ENCODE assay signal across 34 cellular contexts in the genomic region with DNA sequence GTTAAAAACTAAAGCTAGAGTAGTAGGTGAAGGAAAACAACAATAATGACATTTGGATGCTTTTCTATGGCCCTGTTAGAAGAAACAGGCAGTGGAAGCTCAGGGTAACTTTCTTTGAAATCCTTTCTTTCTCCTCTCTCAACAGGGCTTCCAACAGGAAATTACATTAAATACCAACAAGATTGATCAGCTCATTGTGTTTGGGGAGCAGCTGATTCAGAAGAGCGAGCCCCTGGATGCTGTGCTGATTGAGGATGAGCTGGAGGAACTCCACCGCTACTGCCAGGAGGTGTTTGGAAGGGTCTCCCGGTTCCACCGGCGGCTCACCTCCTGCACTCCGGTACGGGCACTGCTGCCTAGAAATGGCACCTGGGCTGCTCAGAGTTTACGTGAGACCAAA.
DNase-seq lines count a peak whose midpoint lies in the region; ATAC-seq, FAIRE-seq and TF ChIP-seq lines count a peak whose summit lies in the region.
"Had no signal": no experiment of that assay in that cellular context is flagged by ENCODE, and none has a peak within 500 bp of the region (broad histone marks: within the 10 kb centered on the region; RNA-seq: fewer than 3 reads in every experiment).

No MANE protein-coding gene starts in this region.

- H3K79me2 ChIP-seq in astrocyte (ENCODE audit: insufficient read depth, low read length) (no peaks in the 10 kb centered on the region), smooth muscle cell (ENCODE audit: low read depth) (no peaks in the 10 kb centered on the region)

- H2AFZ ChIP-seq in astrocyte (ENCODE audit: low read depth, low read length), result no peak overlapping the region
- H2AFZ ChIP-seq in smooth muscle cell (ENCODE audit: low read depth), result no peak overlapping the region

- no peak overlapping the region for H3K27ac ChIP-seq in astrocyte (ENCODE audit: low read depth, low read length)
- H3K27ac ChIP-seq in smooth muscle cell (ENCODE audit: low read depth), result peak overlapping the region; percentile 85
- H3K27ac ChIP-seq: breast epithelium, colonic mucosa, KMS-11, transverse colon had no signal

- H3K4me2 ChIP-seq in astrocyte (ENCODE audit: low read length) (no peak overlapping the region), smooth muscle cell (no peak overlapping the region)
- H3K4me2 ChIP-seq: KMS-11 had no signal

- H3K4me3 ChIP-seq in astrocyte (ENCODE audit: insufficient read depth, low read depth, low read length) (no peak overlapping the region), smooth muscle cell (no peak overlapping the region)
- H3K4me3 ChIP-seq: breast epithelium, colonic mucosa, mucosa of descending colon, pancreas, transverse colon had no signal

- peaks cover 4% of the 10 kb centered on the region for H3K27me3 Mint-ChIP-seq in astrocyte (ENCODE audit: low read depth, unreplicated experiment)
- H3K27me3 Mint-ChIP-seq: activated CD4-positive, alpha-beta memory T cell treated with anti-CD3 and anti-CD28 coated beads, Interleukin-2, amount 10 ng/mL, durations not matched to agents 7 days and 5 days; activated naive CD4-positive, alpha-beta T cell treated with anti-CD3 and anti-CD28 coated beads, Interleukin-2, amount 10 ng/mL, durations not matched to agents 7 days and 5 days; CD8-positive, alpha-beta memory T cell; natural killer cell treated with Interleukin-12 subunit alpha and Interleukin-12 subunit beta and Interleukin-15 and Interleukin-18, amount 100 ng/mL, for 72 hours had no signal

- H4K20me1 ChIP-seq in astrocyte (ENCODE audit: insufficient read depth, low read length) (no peaks in the 10 kb centered on the region), smooth muscle cell (ENCODE audit: low read depth) (no peaks in the 10 kb centered on the region)

- no peaks in the 10 kb centered on the region for H3K27me3 ChIP-seq in astrocyte (ENCODE audit: insufficient read depth, low read length)
- no peaks in the 10 kb centered on the region for H3K27me3 ChIP-seq in smooth muscle cell (ENCODE audit: low read depth)
- H3K27me3 ChIP-seq: BE2C, breast epithelium, colonic mucosa, pancreas, transverse colon had no signal

- peaks cover 28% of the 10 kb centered on the region for H3K4me1 Mint-ChIP-seq in astrocyte (ENCODE audit: low read depth, unreplicated experiment)
- H3K4me1 Mint-ChIP-seq: CD8-positive, alpha-beta memory T cell had no signal

- TF ChIP-seq CTCF in astrocyte (IDR thresholded peaks at IDR 0.05; ENCODE audit: insufficient read depth, low read depth, low read length), result no peak
- no peak for TF ChIP-seq CTCF in smooth muscle cell (IDR thresholded peaks at IDR 0.05; ENCODE audit: borderline replicate concordance, insufficient read depth, poor library complexity, severe bottlenecking)

- 97% methylated on average over 8 of the region's 8 CpGs for WGBS in smooth muscle cell (ENCODE audit: low lambda C conversion rate)

- DNase-seq in HCEC 1CT (peak; percentile 17), astrocyte (ENCODE audit: low read depth) (no peak), left lobe of liver (ENCODE audit: low spot score) (peak; percentile 12), smooth muscle cell (lab: John Stamatoyannopoulos, UW; ENCODE audit: unreplicated experiment) (no peak), occipital lobe (lab: John Stamatoyannopoulos, UW) (no peak), HT-29 (ENCODE audit: low spot score) (no peak)
- no peak for DNase-seq in activated CD8-positive, alpha-beta memory T cell treated with anti-CD3 and anti-CD28 coated beads, Interleukin-2, amount 50 U/mL, for 4 hours
- DNase-seq in activated CD4-positive, alpha-beta T cell treated with anti-CD3 and anti-CD28 coated beads for 1 hour, result no peak
- DNase-seq: ACHN; activated CD4-positive, alpha-beta memory T cell treated with anti-CD3 and anti-CD28 coated beads, Interleukin-2, amount 10 ng/mL, durations not matched to agents 7 days and 5 days; activated naive CD4-positive, alpha-beta T cell treated with anti-CD3 and anti-CD28 coated beads, Interleukin-2, amount 10 ng/mL, durations not matched to agents 7 days and 5 days; amniotic stem cell; BE2C; CD8-positive, alpha-beta memory T cell; colonic mucosa; effector CD8-positive, alpha-beta T cell; erythroblast; islet precursor cell; mucosa of descending colon; NCI-H1417; NCI-H2029; NCI-H2227 treated with DMSO at 0.1 percent for 48 hours; NCI-H526; NK-92 treated with Interleukin-12 subunit alpha and Interleukin-12 subunit beta, amount 100 ng/mL, for 24 hours; pancreas; right cardiac atrium; Right ventricle myocardium superior; stimulated activated CD8-positive, alpha-beta memory T cell treated with anti-CD3 and anti-CD28 coated beads, Interleukin-4, amount 100 ng/mL, for 48 hours; transverse colon had no signal

- H3K4me1 ChIP-seq in astrocyte (ENCODE audit: insufficient read depth, low read length), result no peaks in the 10 kb centered on the region
- peaks cover 5% of the 10 kb centered on the region for H3K4me1 ChIP-seq in smooth muscle cell (ENCODE audit: low read depth)
- H3K4me1 ChIP-seq: breast epithelium, colonic mucosa, transverse colon had no signal

- no peaks in the 10 kb centered on the region for H3K9me3 ChIP-seq in astrocyte (ENCODE audit: insufficient read depth, low read depth, low read length)
- no peaks in the 10 kb centered on the region for H3K9me3 ChIP-seq in smooth muscle cell (replicated peaks; ENCODE audit: low read depth)
- H3K9me3 ChIP-seq: BE2C, breast epithelium, colonic mucosa, mucosa of descending colon, pancreas, transverse colon had no signal

- H3K36me3 ChIP-seq in astrocyte (ENCODE audit: insufficient read depth, low read length), result peaks cover 2% of the 10 kb centered on the region
- no peaks in the 10 kb centered on the region for H3K36me3 ChIP-seq in smooth muscle cell (ENCODE audit: low read depth)
- H3K36me3 ChIP-seq: breast epithelium had no signal

- H3K27ac Mint-ChIP-seq in astrocyte (ENCODE audit: unreplicated experiment), result peak overlapping the region; percentile 34
- H3K27ac Mint-ChIP-seq: activated CD4-positive, alpha-beta memory T cell treated with anti-CD3 and anti-CD28 coated beads, Interleukin-2, amount 10 ng/mL, durations not matched to agents 7 days and 5 days; natural killer cell treated with Interleukin-12 subunit alpha and Interleukin-12 subunit beta and Interleukin-15 and Interleukin-18, amount 100 ng/mL, for 72 hours had no signal

- peaks cover 14% of the 10 kb centered on the region for H3F3A ChIP-seq in smooth muscle cell (ENCODE audit: low read depth)

- ATAC-seq in left lobe of liver, result no peak
- ATAC-seq: mucosa of descending colon; natural killer cell treated with Interleukin-12 subunit alpha and Interleukin-12 subunit beta and Interleukin-15 and Interleukin-18, amount 100 ng/mL, for 72 hours; right cardiac atrium had no signal

- no peaks in the 10 kb centered on the region for H3K9me3 Mint-ChIP-seq in astrocyte (ENCODE audit: unreplicated experiment)
- H3K9me3 Mint-ChIP-seq: activated CD4-positive, alpha-beta memory T cell treated with anti-CD3 and anti-CD28 coated beads, Interleukin-2, amount 10 ng/mL, durations not matched to agents 7 days and 5 days; activated naive CD4-positive, alpha-beta T cell treated with anti-CD3 and anti-CD28 coated beads, Interleukin-2, amount 10 ng/mL, durations not matched to agents 7 days and 5 days; CD8-positive, alpha-beta memory T cell; natural killer cell treated with Interleukin-12 subunit alpha and Interleukin-12 subunit beta and Interleukin-15 and Interleukin-18, amount 100 ng/mL, for 72 hours had no signal

- H3K36me3 Mint-ChIP-seq in astrocyte (ENCODE audit: low read depth, unreplicated experiment), result peaks cover 3% of the 10 kb centered on the region

- H3K9ac ChIP-seq in astrocyte (ENCODE audit: low read length), result no peak overlapping the region
- H3K9ac ChIP-seq in smooth muscle cell (ENCODE audit: low read depth), result no peak overlapping the region
- H3K9ac ChIP-seq: KMS-11 had no signal

- no peak overlapping the region for H3K4me3 Mint-ChIP-seq in astrocyte (ENCODE audit: unreplicated experiment)
- H3K4me3 Mint-ChIP-seq: activated CD4-positive, alpha-beta memory T cell treated with anti-CD3 and anti-CD28 coated beads, Interleukin-2, amount 10 ng/mL, durations not matched to agents 7 days and 5 days; activated naive CD4-positive, alpha-beta T cell treated with anti-CD3 and anti-CD28 coated beads, Interleukin-2, amount 10 ng/mL, durations not matched to agents 7 days and 5 days; CD8-positive, alpha-beta memory T cell; natural killer cell treated with Interleukin-12 subunit alpha and Interleukin-12 subunit beta and Interleukin-15 and Interleukin-18, amount 100 ng/mL, for 72 hours had no signal

- FAIRE-seq in astrocyte (lab: Jason Lieb, UNC), result no peak
- FAIRE-seq: GM12891, H1, pancreas had no signal

Comparison
In these comparisons a context has a peak if more than half of its experiments do, and no peak if none do; other contexts are left out.
1. DNase-seq: peak in HCEC 1CT (single experiment) and left lobe of liver (single experiment); none in astrocyte (single experiment), smooth muscle cell (single experiment), occipital lobe (single experiment), activated CD8-positive, alpha-beta memory T cell treated with anti-CD3 and anti-CD28 coated beads, Interleukin-2, amount 50 U/mL, for 4 hours (single experiment), HT-29 (single experiment) and activated CD4-positive, alpha-beta T cell treated with anti-CD3 and anti-CD28 coated beads for 1 hour (single experiment).